In the genomic region with DNA sequence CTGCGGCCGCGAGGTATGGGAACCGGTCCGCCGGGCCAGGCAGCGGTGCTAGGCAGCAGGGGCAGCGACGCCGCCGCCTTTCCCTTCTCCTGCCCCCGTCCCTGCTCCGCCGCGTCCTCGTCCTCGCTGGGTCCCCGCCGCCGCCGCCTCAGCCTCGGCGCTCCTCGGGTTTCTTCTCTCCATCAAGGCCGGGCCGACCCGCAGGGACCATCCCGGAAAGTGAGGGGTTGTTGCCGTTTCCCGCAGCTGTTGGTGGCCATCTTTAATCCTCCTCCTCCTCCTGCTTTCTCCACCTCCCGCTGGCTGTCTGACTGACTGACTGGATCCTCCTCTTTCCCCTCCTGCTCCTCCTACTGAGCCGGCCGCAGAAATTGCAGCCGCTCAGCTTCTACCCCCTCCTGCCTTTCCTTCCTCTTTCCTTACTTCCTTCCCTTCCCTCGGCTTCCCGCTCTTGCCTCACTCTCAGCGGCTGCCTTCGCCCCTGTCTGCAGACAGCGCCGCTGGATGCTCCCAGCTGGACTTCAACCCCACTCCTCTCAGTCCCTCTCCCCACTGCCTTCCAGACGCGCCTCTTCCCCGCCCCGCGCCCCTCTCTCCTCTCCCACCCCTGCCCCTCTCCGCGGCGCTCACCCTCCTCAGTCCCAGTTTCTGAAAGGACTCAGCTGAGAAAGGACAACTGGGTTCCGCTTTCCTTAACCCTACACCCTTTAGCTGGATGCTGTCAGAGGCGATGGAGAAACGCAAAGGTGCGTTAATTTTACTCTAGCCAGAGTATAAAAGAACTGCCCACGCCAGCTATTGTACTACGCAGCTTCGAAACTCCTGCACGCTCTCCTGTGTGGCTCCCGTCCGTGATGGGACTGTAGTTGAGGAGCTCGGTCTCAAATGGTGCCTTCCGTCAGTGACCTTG, we compare ENCODE assay signal across 1 cellular context.
A peak's percentile ranks its signal among the peaks of the same experiment; 100 is the strongest.
TF ChIP-seq lines count a peak whose summit lies in the region.

A gene with protein sequence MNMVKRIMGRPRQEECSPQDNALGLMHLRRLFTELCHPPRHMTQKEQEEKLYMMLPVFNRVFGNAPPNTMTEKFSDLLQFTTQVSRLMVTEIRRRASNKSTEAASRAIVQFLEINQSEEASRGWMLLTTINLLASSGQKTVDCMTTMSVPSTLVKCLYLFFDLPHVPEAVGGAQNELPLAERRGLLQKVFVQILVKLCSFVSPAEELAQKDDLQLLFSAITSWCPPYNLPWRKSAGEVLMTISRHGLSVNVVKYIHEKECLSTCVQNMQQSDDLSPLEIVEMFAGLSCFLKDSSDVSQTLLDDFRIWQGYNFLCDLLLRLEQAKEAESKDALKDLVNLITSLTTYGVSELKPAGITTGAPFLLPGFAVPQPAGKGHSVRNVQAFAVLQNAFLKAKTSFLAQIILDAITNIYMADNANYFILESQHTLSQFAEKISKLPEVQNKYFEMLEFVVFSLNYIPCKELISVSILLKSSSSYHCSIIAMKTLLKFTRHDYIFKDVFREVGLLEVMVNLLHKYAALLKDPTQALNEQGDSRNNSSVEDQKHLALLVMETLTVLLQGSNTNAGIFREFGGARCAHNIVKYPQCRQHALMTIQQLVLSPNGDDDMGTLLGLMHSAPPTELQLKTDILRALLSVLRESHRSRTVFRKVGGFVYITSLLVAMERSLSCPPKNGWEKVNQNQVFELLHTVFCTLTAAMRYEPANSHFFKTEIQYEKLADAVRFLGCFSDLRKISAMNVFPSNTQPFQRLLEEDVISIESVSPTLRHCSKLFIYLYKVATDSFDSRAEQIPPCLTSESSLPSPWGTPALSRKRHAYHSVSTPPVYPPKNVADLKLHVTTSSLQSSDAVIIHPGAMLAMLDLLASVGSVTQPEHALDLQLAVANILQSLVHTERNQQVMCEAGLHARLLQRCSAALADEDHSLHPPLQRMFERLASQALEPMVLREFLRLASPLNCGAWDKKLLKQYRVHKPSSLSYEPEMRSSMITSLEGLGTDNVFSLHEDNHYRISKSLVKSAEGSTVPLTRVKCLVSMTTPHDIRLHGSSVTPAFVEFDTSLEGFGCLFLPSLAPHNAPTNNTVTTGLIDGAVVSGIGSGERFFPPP (N-terminal part only) (minus strand): TSS at position 309 of the 910 bp plus-strand sequence. CDS start 106,099 bp downstream, outside the sequence.

TF ChIP-seq in HEK293, 187 proteins besides CTCF, POLR2A, EP300 and RAD21 (continued from another document):
- TF ChIP-seq ZSCAN18 (tag by site-specific recombination; IDR thresholded peaks at IDR 0.05) (no peak), ZNF2 (tag by site-specific recombination; IDR thresholded peaks at IDR 0.05) (peak; percentile 41; the same call in 1 of the 2 replicates), ZNF140 (tag by site-specific recombination; IDR thresholded peaks at IDR 0.05) (no peak), ZNF76 (tag by site-specific recombination; IDR thresholded peaks at IDR 0.05; ENCODE audit: borderline replicate concordance, low read depth) (peak; percentile 48), ZNF366 (tag by site-specific recombination; conservative IDR thresholded peaks at IDR 0.05) (peak; percentile 97), ZNF558 (tag by site-specific recombination; IDR thresholded peaks at IDR 0.05) (no peak; the same call in 1 of the 2 replicates), IKZF3 (tag by site-specific recombination; IDR thresholded peaks at IDR 0.05) (peak; percentile 96), ZNF302 (tag by site-specific recombination; IDR thresholded peaks at IDR 0.05; ENCODE audit: low read depth) (no peak), ZNF274 (IDR thresholded peaks at IDR 0.05; ENCODE audit: low read length) (no peak), ZNF274 (tag by site-specific recombination; IDR thresholded peaks at IDR 0.05; ENCODE audit: borderline replicate concordance) (no peak), ZNF324 (tag by site-specific recombination; IDR thresholded peaks at IDR 0.05) (0 out of 2 replicates have a peak, but pooled peaks have one; percentile 28), ZNF837 (tag by site-specific recombination; IDR thresholded peaks at IDR 0.05) (no peak), PRDM1 (tag by site-specific recombination; IDR thresholded peaks at IDR 0.05) (peak; percentile 97), ZNF18 (tag by site-specific recombination; IDR thresholded peaks at IDR 0.05) (no peak), ZNF843 (tag by site-specific recombination; IDR thresholded peaks at IDR 0.05) (0 out of 2 replicates have a peak, but pooled peaks have one; percentile 60), ZNF214 (tag by site-specific recombination; IDR thresholded peaks at IDR 0.05; ENCODE audit: borderline replicate concordance) (no peak), ZBTB48 (tag by site-specific recombination; IDR thresholded peaks at IDR 0.05) (peak; percentile 96), ZNF600 (tag by site-specific recombination; IDR thresholded peaks at IDR 0.05) (peak; percentile 74; the same call in 1 of the 2 replicates), ZNF548 (tag by site-specific recombination; IDR thresholded peaks at IDR 0.05) (no peak), ZNF24 (tag by site-specific recombination; IDR thresholded peaks at IDR 0.05) (no peak; the same call in 1 of the 2 replicates), YY2 (tag by site-specific recombination; IDR thresholded peaks at IDR 0.05) (peak; percentile 76)
- TF ChIP-seq, protein P1, sequence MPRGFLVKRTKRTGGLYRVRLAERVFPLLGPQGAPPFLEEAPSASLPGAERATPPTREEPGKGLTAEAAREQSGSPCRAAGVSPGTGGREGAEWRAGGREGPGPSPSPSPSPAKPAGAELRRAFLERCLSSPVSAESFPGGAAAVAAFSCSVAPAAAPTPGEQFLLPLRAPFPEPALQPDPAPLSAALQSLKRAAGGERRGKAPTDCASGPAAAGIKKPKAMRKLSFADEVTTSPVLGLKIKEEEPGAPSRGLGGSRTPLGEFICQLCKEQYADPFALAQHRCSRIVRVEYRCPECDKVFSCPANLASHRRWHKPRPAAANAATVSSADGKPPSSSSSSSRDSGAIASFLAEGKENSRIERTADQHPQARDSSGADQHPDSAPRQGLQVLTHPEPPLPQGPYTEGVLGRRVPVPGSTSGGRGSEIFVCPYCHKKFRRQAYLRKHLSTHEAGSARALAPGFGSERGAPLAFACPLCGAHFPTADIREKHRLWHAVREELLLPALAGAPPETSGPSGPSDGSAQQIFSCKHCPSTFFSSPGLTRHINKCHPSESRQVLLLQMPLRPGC (tag by site-specific recombination; IDR thresholded peaks at IDR 0.05): no peak
TF ChIP-seq in HEK293: peak in this region for 45.
